Comparison of ENCODE assay signal across 8 cellular contexts in the genomic region with DNA sequence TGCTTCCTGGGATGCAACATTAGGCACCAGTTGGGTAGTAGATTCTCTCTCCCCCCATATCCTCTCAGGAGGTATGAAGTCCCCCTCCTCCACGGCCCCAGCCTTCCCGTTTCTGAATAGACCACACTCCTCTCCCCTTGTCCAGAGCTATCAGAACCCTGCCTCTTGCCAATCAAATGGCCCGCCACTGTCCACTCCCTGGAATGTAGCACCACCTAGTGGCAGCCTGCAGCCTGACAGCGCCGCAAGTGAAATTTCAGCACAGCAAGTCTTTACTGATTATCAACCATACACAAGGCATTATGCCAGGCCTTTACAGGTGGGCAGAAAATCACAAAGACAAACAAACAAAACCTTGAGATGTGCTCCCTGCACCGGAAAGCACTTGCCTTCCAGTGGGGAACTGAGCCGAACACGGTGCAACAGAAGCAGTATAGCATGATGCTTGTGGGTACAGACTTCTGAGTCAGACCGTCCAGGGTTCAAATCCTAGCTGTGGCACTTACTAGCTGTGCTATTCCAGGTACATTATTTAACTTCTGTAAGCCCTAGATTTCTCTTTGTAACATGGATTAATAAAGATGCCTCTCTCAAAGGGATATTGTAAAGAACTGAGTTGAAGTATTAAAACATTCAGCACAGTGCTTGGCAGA.
DNase-seq lines count a peak whose midpoint lies in the region; ATAC-seq and TF ChIP-seq lines count a peak whose summit lies in the region.

No MANE protein-coding gene starts in this region.

- no peaks in the 10 kb centered on the region for H3K36me3 ChIP-seq in adrenal gland (replicated peaks in 1 of 2)
- H3K36me3 ChIP-seq in hepatocyte (replicated peaks; ENCODE audit: insufficient read depth, low read depth) = no peaks in the 10 kb centered on the region
- H3K36me3 ChIP-seq in spleen = no peaks in the 10 kb centered on the region

- DNase-seq in DMS 273 (lab: John Stamatoyannopoulos, UW; ENCODE audit: unreplicated experiment) (peak; percentile 82), DMS 273 treated with DMSO at 0.1 percent for 48 hours (lab: John Stamatoyannopoulos, UW) (no peak), LHCN-M2 (ENCODE audit: low read depth) (peak; percentile 30), SK-MEL-5 (ENCODE audit: low read depth, low spot score) (peak; percentile 66), adrenal gland (peak; percentile 42 to 83 (median 70)), hepatocyte (ENCODE audit: low spot score) (peak; percentile 80), spleen (peak; percentile 85)

- no peaks in the 10 kb centered on the region for H3K9me2 ChIP-seq in hepatocyte (replicated peaks; ENCODE audit: insufficient read depth)

- no peaks in the 10 kb centered on the region for H3K4me1 ChIP-seq in adrenal gland (replicated peaks in 1 of 2)
- H3K4me1 ChIP-seq in hepatocyte (ENCODE audit: insufficient read depth) = no peaks in the 10 kb centered on the region
- H3K4me1 ChIP-seq in spleen = no peaks in the 10 kb centered on the region

- H3K27ac ChIP-seq in adrenal gland (no peak overlapping the region), hepatocyte (no peak overlapping the region), spleen (no peak overlapping the region)

- WGBS in adrenal gland, 4 donors = 18 to 26% (median 22%) methylated on average over 9 of the region's 9 CpGs
- 25% methylated on average over 9 of the region's 9 CpGs for WGBS in hepatocyte (ENCODE audit: low lambda C conversion rate, missing lambda C conversion rate)
- 21 to 27% (median 24%) methylated on average over 9 of the region's 9 CpGs for WGBS in spleen, 5 donors

- no peaks in the 10 kb centered on the region for H4K20me1 ChIP-seq in hepatocyte (ENCODE audit: insufficient read depth, poor library complexity, severe bottlenecking)

- H3K27me3 ChIP-seq in adrenal gland = no peaks in the 10 kb centered on the region
- no peaks in the 10 kb centered on the region for H3K27me3 ChIP-seq in hepatocyte
- peaks cover 0 to 57% (median 0%) of the 10 kb centered on the region in 7 donors for H3K27me3 ChIP-seq in spleen (replicated peaks in 1 of 7)

- H3K9me3 ChIP-seq in adrenal gland (replicated peaks in 1 of 3) (peaks cover 0 to 4% (median 0%) of the 10 kb centered on the region in 3 donors), hepatocyte (ENCODE audit: low read depth) (peaks cover 6% of the 10 kb centered on the region), spleen (peaks cover 0 to 25% (median 13%) of the 10 kb centered on the region in 8 donors)

- in situ Hi-C loops in SK-MEL-5 (cut with HindIII; ENCODE audit: low pct_unique_long_range_greater_than_20kb, low sequenced_read_pairs) = no loop called here

- no peaks in the 10 kb centered on the region for H3K79me2 ChIP-seq in hepatocyte

- TF ChIP-seq CTCF in adrenal gland (IDR thresholded peaks at IDR 0.05) (peak; percentile 57 to 94 (median 76)), hepatocyte (IDR thresholded peaks at IDR 0.05; ENCODE audit: poor library complexity) (peak; percentile 82), spleen (IDR thresholded peaks at IDR 0.05 in 8 of 11, conservative IDR thresholded peaks at IDR 0.05 in 3 of 11) (peak; percentile 21 to 86 (median 73))

- H3K4me3 ChIP-seq in adrenal gland (no peak overlapping the region), hepatocyte (no peak overlapping the region), spleen (no peak overlapping the region)

- no peak overlapping the region for H3K4me2 ChIP-seq in hepatocyte

- no peak for ATAC-seq in HG03460 (IDR thresholded peaks at IDR 0.05; ENCODE audit: unreplicated experiment)

- no peak for TF ChIP-seq POLR2A in adrenal gland (IDR thresholded peaks at IDR 0.05)
- no peak for TF ChIP-seq POLR2A in spleen (IDR thresholded peaks at IDR 0.05)

- intact Hi-C loops in adrenal gland (cut with DNase I) (loop anchor here in 1 of 2 donors (10.0 kb wide), 1 partner anchor 662 kb away; no protein-coding TSS in a partner anchor), spleen (cut with DNase I; ENCODE audit: low total_unique reads) (no loop called here)

- H2AFZ ChIP-seq in hepatocyte = no peak overlapping the region
